8 cellular contexts compared by ENCODE assay signal in the genomic region with DNA sequence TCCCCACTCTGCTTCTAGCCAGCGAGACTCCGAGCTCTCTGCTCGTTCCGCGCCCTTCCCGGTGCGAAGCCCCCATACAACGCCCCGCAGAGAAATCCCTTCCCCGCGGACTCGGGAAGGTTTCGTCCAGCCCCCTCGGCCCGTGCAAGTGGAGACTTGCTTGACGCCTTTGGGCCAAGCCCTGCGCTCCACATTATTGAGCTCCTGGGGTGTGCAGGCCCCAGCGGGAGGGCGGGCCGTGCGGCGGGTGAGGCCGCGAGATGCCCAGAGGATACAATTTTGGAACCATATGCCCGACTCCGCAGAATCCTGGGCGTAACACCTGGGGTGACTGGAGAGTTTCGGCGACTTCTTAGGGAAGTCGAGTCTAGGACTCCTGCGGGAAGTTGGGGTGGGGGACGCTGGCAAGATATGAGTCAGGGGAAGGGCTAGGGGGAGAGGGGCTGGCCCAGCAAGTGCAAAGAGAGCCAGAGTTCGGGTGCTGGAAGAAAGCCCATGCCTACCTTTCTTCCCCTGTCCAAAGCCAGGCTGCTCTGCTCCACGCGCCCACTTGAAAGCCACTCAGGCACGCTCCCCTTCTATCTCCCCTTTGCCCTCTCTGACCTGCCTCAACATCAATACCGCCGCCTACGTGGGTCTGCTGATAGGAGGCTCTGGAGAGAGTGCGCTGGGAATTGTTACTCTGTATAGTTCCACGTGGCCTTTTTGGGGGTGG. TPM values are rescaled to one million over a fixed set of nuclear protein-coding genes. Genes with fewer than 3 reads are reported as not detected.
DNase-seq lines count a peak whose midpoint lies in the region; ATAC-seq, FAIRE-seq and TF ChIP-seq lines count a peak whose summit lies in the region.

No MANE protein-coding gene starts in this region.

- H3K9me3 Mint-ChIP-seq in activated naive CD8-positive, alpha-beta T cell (ENCODE audit: low read depth), result no peaks in the 10 kb centered on the region
- no peaks in the 10 kb centered on the region for H3K9me3 Mint-ChIP-seq in activated naive CD8-positive, alpha-beta T cell treated with anti-CD3 and anti-CD28 coated beads for 36 hours
- H3K9me3 Mint-ChIP-seq in activated CD8-positive, alpha-beta T cell treated with anti-CD3 and anti-CD28 coated beads for 36 hours, result no peaks in the 10 kb centered on the region

- H3K9me1 ChIP-seq in keratinocyte (ENCODE audit: control insufficient read depth, extremely low read depth, insufficient read depth, low read length), result no peaks in the 10 kb centered on the region

- H3K4me3 ChIP-seq in keratinocyte (ENCODE audit: control insufficient read depth in 2 of 3, extremely low read depth in 1 of 3, insufficient read depth in 2 of 3, low read depth in 1 of 3, low read length in 3 of 3) (peak overlapping the region; percentile 26 to 45 (median 42)), uterus (peak overlapping the region in 1 of 2 donors; percentile 67)

- H3K27ac ChIP-seq in keratinocyte (ENCODE audit: control insufficient read depth, insufficient read depth, low read length), result peak overlapping the region; percentile 74
- peak overlapping the region; percentile 94 to 97 for H3K27ac ChIP-seq in uterus

- H3K4me2 ChIP-seq in keratinocyte (ENCODE audit: control insufficient read depth, extremely low read depth, insufficient read depth, low read depth, low read length), result peak overlapping the region; percentile 56

- POLR2A ChIA-PET in activated CD8-positive, alpha-beta T cell treated with anti-CD3 and anti-CD28 coated beads for 36 hours (lab: Charles Lee), result interaction anchor here (0.7 to 4.7 kb wide), 3 partner anchors 9 to 29 kb away, joined by 3 to 22 read pairs (median 5); no protein-coding TSS in a partner anchor

- CTCF ChIA-PET in activated CD8-positive, alpha-beta T cell treated with anti-CD3 and anti-CD28 coated beads for 36 hours (lab: Charles Lee), result interaction anchor here (0.7 kb wide), 1 partner anchor 10 kb away, joined by 3 read pairs; no protein-coding TSS in a partner anchor

- no peaks in the 10 kb centered on the region for H3K27me3 Mint-ChIP-seq in activated naive CD8-positive, alpha-beta T cell
- H3K27me3 Mint-ChIP-seq in activated naive CD8-positive, alpha-beta T cell treated with anti-CD3 and anti-CD28 coated beads for 36 hours, result no peaks in the 10 kb centered on the region
- no peaks in the 10 kb centered on the region for H3K27me3 Mint-ChIP-seq in activated CD8-positive, alpha-beta T cell treated with anti-CD3 and anti-CD28 coated beads for 36 hours

- peak overlapping the region; percentile 56 for H3K4me3 Mint-ChIP-seq in activated naive CD8-positive, alpha-beta T cell
- no peak overlapping the region for H3K4me3 Mint-ChIP-seq in activated naive CD8-positive, alpha-beta T cell treated with anti-CD3 and anti-CD28 coated beads for 36 hours
- H3K4me3 Mint-ChIP-seq in activated CD8-positive, alpha-beta T cell treated with anti-CD3 and anti-CD28 coated beads for 36 hours, result peak overlapping the region; percentile 37

- peak overlapping the region; percentile 61 for H3K27ac Mint-ChIP-seq in activated naive CD8-positive, alpha-beta T cell
- no peak overlapping the region for H3K27ac Mint-ChIP-seq in activated naive CD8-positive, alpha-beta T cell treated with anti-CD3 and anti-CD28 coated beads for 36 hours
- peak overlapping the region; percentile 55 for H3K27ac Mint-ChIP-seq in activated CD8-positive, alpha-beta T cell treated with anti-CD3 and anti-CD28 coated beads for 36 hours

- FAIRE-seq in keratinocyte (lab: Jason Lieb, UNC), result no peak

- no peak for TF ChIP-seq CTCF in activated CD8-positive, alpha-beta T cell treated with anti-CD3 and anti-CD28 coated beads for 36 hours (IDR thresholded peaks at IDR 0.05)
- TF ChIP-seq CTCF in keratinocyte (optimal IDR thresholded peaks at IDR 0.05 in 1 of 3, IDR thresholded peaks at IDR 0.05 in 1 of 3, conservative IDR thresholded peaks at IDR 0.05 in 1 of 3; ENCODE audit: extremely low read depth in 1 of 3, insufficient read depth in 2 of 3, low read length in 3 of 3) (no peak), uterus (IDR thresholded peaks at IDR 0.05) (no peak)

- H3K36me3 Mint-ChIP-seq in activated naive CD8-positive, alpha-beta T cell, result no peaks in the 10 kb centered on the region
- peaks cover 1% of the 10 kb centered on the region for H3K36me3 Mint-ChIP-seq in activated naive CD8-positive, alpha-beta T cell treated with anti-CD3 and anti-CD28 coated beads for 36 hours
- peaks cover 3% of the 10 kb centered on the region for H3K36me3 Mint-ChIP-seq in activated CD8-positive, alpha-beta T cell treated with anti-CD3 and anti-CD28 coated beads for 36 hours (ENCODE audit: low read depth)

- no peaks in the 10 kb centered on the region for H3K27me3 ChIP-seq in keratinocyte (ENCODE audit: control insufficient read depth, extremely low read depth, insufficient read depth, low read length)
- H3K27me3 ChIP-seq in uterus, result no peaks in the 10 kb centered on the region

- H3K9ac ChIP-seq in keratinocyte (ENCODE audit: control insufficient read depth, extremely low read depth, insufficient read depth, low read length), result peak overlapping the region; percentile 75

- H3K36me3 ChIP-seq in keratinocyte (ENCODE audit: control insufficient read depth in 2 of 2, extremely low read depth in 1 of 2, insufficient read depth in 2 of 2, low read length in 2 of 2) (no peaks in the 10 kb centered on the region), uterus (no peaks in the 10 kb centered on the region)

- peaks cover 32% of the 10 kb centered on the region for H3K79me2 ChIP-seq in keratinocyte (ENCODE audit: control insufficient read depth, insufficient read depth, low read length)

- intact Hi-C loops in activated CD8-positive, alpha-beta T cell treated with anti-CD3 and anti-CD28 coated beads for 36 hours (cut with micrococcal nuclease), result no loop called here
- intact Hi-C loops in uterus (cut with DNase I; ENCODE audit: low total_unique reads), result no loop called here

- H3K4me1 ChIP-seq in keratinocyte (ENCODE audit: control insufficient read depth, extremely low read depth, insufficient read depth, low read length), result peaks cover 31% of the 10 kb centered on the region
- no peaks in the 10 kb centered on the region for H3K4me1 ChIP-seq in uterus

- DNase-seq in activated naive CD8-positive, alpha-beta T cell treated with anti-CD3 and anti-CD28 coated beads for 36 hours, result no peak
- no peak for DNase-seq in activated CD8-positive, alpha-beta T cell treated with anti-CD3 and anti-CD28 coated beads for 36 hours
- DNase-seq in keratinocyte (ENCODE audit: low read depth, low spot score) (no peak), uterus (no peak), NCI-H1694 treated with DMSO at 0.1 percent for 48 hours (lab: John Stamatoyannopoulos, UW) (no peak)
- DNase-seq in NK-92 treated with Interleukin-12 subunit alpha and Interleukin-12 subunit beta, amount 100 ng/mL, for 24 hours (lab: John Stamatoyannopoulos, UW), result no peak

- dilution Hi-C loops in keratinocyte (cut with MboI; ENCODE audit: extremely low pct_ligation_motif_present, low sequenced_read_pairs), result no loop called here

- H3K4me1 Mint-ChIP-seq in activated naive CD8-positive, alpha-beta T cell (ENCODE audit: low read depth), result peaks cover 28% of the 10 kb centered on the region
- peaks cover 22% of the 10 kb centered on the region for H3K4me1 Mint-ChIP-seq in activated naive CD8-positive, alpha-beta T cell treated with anti-CD3 and anti-CD28 coated beads for 36 hours
- H3K4me1 Mint-ChIP-seq in activated CD8-positive, alpha-beta T cell treated with anti-CD3 and anti-CD28 coated beads for 36 hours (ENCODE audit: low read depth), result peaks cover 35% of the 10 kb centered on the region

- no peak for ATAC-seq in activated CD8-positive, alpha-beta T cell treated with anti-CD3 and anti-CD28 coated beads for 36 hours
- ATAC-seq in GM19395 (IDR thresholded peaks at IDR 0.05; ENCODE audit: unreplicated experiment), result no peak

- peaks cover 3% of the 10 kb centered on the region for H4K20me1 ChIP-seq in keratinocyte (ENCODE audit: control insufficient read depth, extremely low read depth, insufficient read depth, low read length)

- H3K9me3 ChIP-seq in keratinocyte (ENCODE audit: control insufficient read depth, low read depth, low read length) (no peaks in the 10 kb centered on the region), uterus (no peaks in the 10 kb centered on the region)

- no peak overlapping the region for H2AFZ ChIP-seq in keratinocyte (ENCODE audit: control insufficient read depth, low read length)

- no peak for TF ChIP-seq POLR2A in uterus (IDR thresholded peaks at IDR 0.05)

RNA-seq across cellular contexts. Expression of gene ELF4, which starts 1.1 kb away (rescaled TPM):
- 10 to 100 TPM; 17.3 to 17.6 TPM for total RNA-seq in activated naive CD8-positive, alpha-beta T cell treated with anti-CD3 and anti-CD28 coated beads for 36 hours
- total RNA-seq in activated CD8-positive, alpha-beta T cell treated with anti-CD3 and anti-CD28 coated beads for 36 hours, result 10 to 100 TPM; 17.5 TPM
- 13.7 to 25.6 TPM (median 17.6 TPM) in 3 replicates for polyA plus RNA-seq in keratinocyte
- polyA plus RNA-seq in keratinocyte (2011; ENCODE audit: low read depth), result 7.0 TPM
- 23.9 and 24.1 TPM in 2 replicates for polyA plus RNA-seq in keratinocyte (2011; cell fraction: cytosol; rRNA removed)
- polyA plus RNA-seq in keratinocyte (2011; cell fraction: nucleus; rRNA removed), result 22.7 and 22.9 TPM in 2 replicates
- 10.3 and 21.4 TPM in 2 replicates for polyA plus RNA-seq in keratinocyte (2012; ENCODE audit: low replicate concordance)
- 25.5 to 69.4 TPM (median 32.9 TPM) in 3 replicates for polyA minus RNA-seq in keratinocyte
- 24.9 TPM for polyA minus RNA-seq in keratinocyte (2011; cell fraction: cytosol; rRNA and poly(A)+ RNA removed)
- 15.6 and 23.7 TPM in 2 replicates for polyA minus RNA-seq in keratinocyte (2011; cell fraction: nucleus; rRNA and poly(A)+ RNA removed)
- 10 to 100 TPM in 2 of 4 donors, 1 to 10 TPM in 2; 4.6 to 22.3 (median 11.8) TPM for total RNA-seq in uterus

RNA-seq across cellular contexts. Expression of gene AIFM1, which starts 54.3 kb away (rescaled TPM):
- total RNA-seq in activated naive CD8-positive, alpha-beta T cell treated with anti-CD3 and anti-CD28 coated beads for 36 hours, result 10 to 100 TPM; 60.1 to 62.7 TPM
- 10 to 100 TPM; 51.5 to 54.3 TPM for total RNA-seq in activated CD8-positive, alpha-beta T cell treated with anti-CD3 and anti-CD28 coated beads for 36 hours
- 36.1 to 52.5 TPM (median 47.8 TPM) in 3 replicates for polyA plus RNA-seq in keratinocyte
- 29.2 TPM for polyA plus RNA-seq in keratinocyte (2011; ENCODE audit: low read depth)
- 31.3 and 31.4 TPM in 2 replicates for polyA plus RNA-seq in keratinocyte (2011; cell fraction: cytosol; rRNA removed)
- polyA plus RNA-seq in keratinocyte (2011; cell fraction: nucleus; rRNA removed), result 47.4 and 65.8 TPM in 2 replicates
- polyA plus RNA-seq in keratinocyte (2012; ENCODE audit: low replicate concordance), result 20.9 and 36.2 TPM in 2 replicates
- polyA minus RNA-seq in keratinocyte, result 10.6 to 34.7 TPM (median 22.2 TPM) in 3 replicates
- polyA minus RNA-seq in keratinocyte (2011; cell fraction: cytosol; rRNA and poly(A)+ RNA removed), result 21.9 TPM
- 14.1 and 25.9 TPM in 2 replicates for polyA minus RNA-seq in keratinocyte (2011; cell fraction: nucleus; rRNA and poly(A)+ RNA removed)
- 10 to 100 TPM in 3 of 4 donors, 1 to 10 TPM in 1; 7.7 to 21.2 (median 19.1) TPM for total RNA-seq in uterus
